In genomic region chr4:94759767-94760211, GRCh38 we compare ENCODE assay signal across 1 cellular context.
A peak's percentile ranks its signal among the peaks of the same experiment; 100 is the strongest.
TF ChIP-seq lines count a peak whose summit lies in the region.

No MANE protein-coding gene starts in this region.

TF ChIP-seq in IMR-90, 13 proteins besides CTCF, POLR2A, EP300 and RAD21:
- TF ChIP-seq CEBPB (IDR thresholded peaks at IDR 0.05; ENCODE audit: low read depth, low read length) (peak; percentile 44; the same call in 1 of the 2 replicates), NFE2L2 (IDR thresholded peaks at IDR 0.05; ENCODE audit: low read depth, low read length) (no peak)
